In genomic region chr2:239299218-239299939, GRCh38 we compare ENCODE assay signal across 1 cellular context.
TF ChIP-seq lines count a peak whose summit lies in the region.

No MANE protein-coding gene starts in this region.

TF ChIP-seq in liver, 16 proteins besides CTCF, POLR2A, EP300 and RAD21 (continued from another document):
- TF ChIP-seq ZBTB33 (IDR thresholded peaks at IDR 0.05): no peak
- TF ChIP-seq HNF4G (IDR thresholded peaks at IDR 0.05): peak; percentile 46
- peak; percentile 82 for TF ChIP-seq SP1 (IDR thresholded peaks at IDR 0.05)
- TF ChIP-seq YY1 (IDR thresholded peaks at IDR 0.05): peak; percentile 13
- TF ChIP-seq GABPA (IDR thresholded peaks at IDR 0.05 in 1 of 2, conservative IDR thresholded peaks at IDR 0.05 in 1 of 2): no peak
